ENCODE assay signal across 8 cellular contexts in genomic region chr19:9834726-9835506, GRCh38. TPM values are rescaled to one million over a fixed set of nuclear protein-coding genes. Genes with fewer than 3 reads are reported as not detected.
DNase-seq lines count a peak whose midpoint lies in the region; ATAC-seq and TF ChIP-seq lines count a peak whose summit lies in the region.

TSS of gene PIN1 (plus strand) at chr19:9835318. CDS start at chr19:9835345, 27 bp downstream.

- DNase-seq in GM13977 (ENCODE audit: low spot score) (peak; percentile 99), NCI-H1694 (lab: John Stamatoyannopoulos, UW) (peak; percentile 95), amniotic stem cell (lab: John Stamatoyannopoulos, UW) (peak; percentile 99), left cardiac atrium (peak; percentile 99), progenitor cell of endocrine pancreas (ENCODE audit: low spot score, unreplicated experiment) (peak; percentile 99), ureter (ENCODE audit: low spot score) (peak; percentile 99)

- H3K4me3 Mint-ChIP-seq in T-helper 1 cell treated with Interleukin-12 subunit alpha and Interleukin-12 subunit beta and Interleukin-4 antibody, amounts not matched to agents 30 μg/mL and 1 μg/mL, for 36 hours: peak within 1 kb of the TSS; percentile 95
- peak within 1 kb of the TSS; percentile 82 for H3K4me3 Mint-ChIP-seq in progenitor cell of endocrine pancreas (ENCODE audit: low read depth)

- intact Hi-C loops in left cardiac atrium (cut with DNase I): no loop called here

- no peaks in the 10 kb centered on the region for H3K9me3 Mint-ChIP-seq in T-helper 1 cell treated with Interleukin-12 subunit alpha and Interleukin-12 subunit beta and Interleukin-4 antibody, amounts not matched to agents 30 μg/mL and 1 μg/mL, for 36 hours
- no peaks in the 10 kb centered on the region for H3K9me3 Mint-ChIP-seq in progenitor cell of endocrine pancreas (ENCODE audit: low read depth)

- H3K27me3 Mint-ChIP-seq in T-helper 1 cell treated with Interleukin-12 subunit alpha and Interleukin-12 subunit beta and Interleukin-4 antibody, amounts not matched to agents 30 μg/mL and 1 μg/mL, for 36 hours (ENCODE audit: low read depth): no peaks in the 10 kb centered on the region
- no peaks in the 10 kb centered on the region for H3K27me3 Mint-ChIP-seq in progenitor cell of endocrine pancreas

- in situ Hi-C loops in GM13977 (cut with MboI; ENCODE audit: low pct_unique_long_range_greater_than_20kb, low sequenced_read_pairs, unreplicated experiment): no loop called here

- peaks cover 14% of the 10 kb centered on the region for H3K36me3 Mint-ChIP-seq in T-helper 1 cell treated with Interleukin-12 subunit alpha and Interleukin-12 subunit beta and Interleukin-4 antibody, amounts not matched to agents 30 μg/mL and 1 μg/mL, for 36 hours (ENCODE audit: low read depth)
- peaks cover 3% of the 10 kb centered on the region for H3K36me3 Mint-ChIP-seq in progenitor cell of endocrine pancreas (ENCODE audit: insufficient read depth)

- peaks cover 15% of the 10 kb centered on the region for H3K4me1 Mint-ChIP-seq in T-helper 1 cell treated with Interleukin-12 subunit alpha and Interleukin-12 subunit beta and Interleukin-4 antibody, amounts not matched to agents 30 μg/mL and 1 μg/mL, for 36 hours (ENCODE audit: low read depth)
- peaks cover 8% of the 10 kb centered on the region for H3K4me1 Mint-ChIP-seq in progenitor cell of endocrine pancreas (ENCODE audit: low read depth)

- peak within 1 kb of the TSS; percentile 88 for H3K27ac Mint-ChIP-seq in T-helper 1 cell treated with Interleukin-12 subunit alpha and Interleukin-12 subunit beta and Interleukin-4 antibody, amounts not matched to agents 30 μg/mL and 1 μg/mL, for 36 hours
- peak within 1 kb of the TSS; percentile 86 for H3K27ac Mint-ChIP-seq in progenitor cell of endocrine pancreas

- ATAC-seq in HG02884 (IDR thresholded peaks at IDR 0.05; ENCODE audit: unreplicated experiment) (peak; percentile 92), left cardiac atrium (peak; percentile 99 to 100)

- TF ChIP-seq CTCF in GM13977 (IDR thresholded peaks at IDR 0.05; ENCODE audit: extremely low read depth, insufficient read depth, missing control alignments) (peak; percentile 67), progenitor cell of endocrine pancreas (IDR thresholded peaks at IDR 0.05; ENCODE audit: unreplicated experiment) (peak; percentile 63)

RNA-seq across cellular contexts. Expression of gene PIN1, which starts in this region (rescaled TPM):
- total RNA-seq in left cardiac atrium (10 to 100 TPM; 73.7 to 74.9 TPM), progenitor cell of endocrine pancreas (83.3 and 90.6 TPM in 2 replicates), ureter (52.8 TPM)

Comparison
In these comparisons a context has a peak if more than half of its experiments do, and no peak if none do; other contexts are left out.
1. Peak in every context shown above with its lines: DNase-seq and ATAC-seq.